ENCODE assay signal across 9 cellular contexts in the genomic region with DNA sequence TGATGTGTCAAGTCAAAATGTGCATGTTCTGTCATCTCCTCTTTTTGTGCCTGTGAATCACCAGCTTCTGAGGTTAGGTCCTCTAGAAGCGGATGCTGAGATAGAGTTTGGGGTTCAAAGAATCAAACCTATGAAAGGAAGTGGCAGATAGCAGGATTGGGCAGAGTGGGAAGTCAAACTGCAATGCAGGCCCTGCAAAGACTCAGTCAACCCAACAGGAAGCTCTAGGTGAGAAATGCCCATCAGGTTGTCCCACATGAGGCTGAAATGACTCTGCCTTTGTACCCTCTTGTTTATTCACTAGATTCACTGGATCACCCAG. TPM values are rescaled to one million over a fixed set of nuclear protein-coding genes. Genes with fewer than 3 reads are reported as not detected.
DNase-seq lines count a peak whose midpoint lies in the region; ATAC-seq and TF ChIP-seq lines count a peak whose summit lies in the region.
"Had no signal": no experiment of that assay in that cellular context is flagged by ENCODE, and none has a peak within 500 bp of the region (broad histone marks: within the 10 kb centered on the region; RNA-seq: fewer than 3 reads in every experiment).

No MANE protein-coding gene starts in this region.

- H3K27me3 ChIP-seq in smooth muscle cell (ENCODE audit: low read depth), result no peaks in the 10 kb centered on the region
- H3K27me3 ChIP-seq in suprapubic skin, result no peaks in the 10 kb centered on the region
- H3K27me3 ChIP-seq in psoas muscle (ENCODE audit: insufficient read depth in 3 of 3, low read length in 2 of 3), result no peaks in the 10 kb centered on the region

- H3K27ac ChIP-seq in smooth muscle cell (ENCODE audit: low read depth) (peak overlapping the region; percentile 46), suprapubic skin (no peak overlapping the region), psoas muscle (no peak overlapping the region)

- CTCF ChIA-PET in GM10248 (lab: Yijun Ruan, JAX), result interaction anchor here (0.8 to 1.6 kb wide), 3 partner anchors 8 to 240 kb away, joined by 3 read pairs; no protein-coding TSS in a partner anchor

- no peak for TF ChIP-seq POLR2A in suprapubic skin (IDR thresholded peaks at IDR 0.05)

- no peak overlapping the region for H2AFZ ChIP-seq in smooth muscle cell (ENCODE audit: low read depth)

- no peaks in the 10 kb centered on the region for H3K36me3 ChIP-seq in smooth muscle cell (ENCODE audit: low read depth)
- H3K36me3 ChIP-seq in suprapubic skin, result no peaks in the 10 kb centered on the region
- no peaks in the 10 kb centered on the region for H3K36me3 ChIP-seq in psoas muscle (ENCODE audit: insufficient read depth in 1 of 2, low read depth in 1 of 2)

- WGBS in smooth muscle cell (ENCODE audit: low lambda C conversion rate), result 79% methylated on average over 1 of the region's 1 CpG
- 82% methylated on average over 1 of the region's 1 CpG for WGBS in suprapubic skin
- 86 to 100% (median 93%) methylated on average over 1 of the region's 1 CpG for WGBS in psoas muscle, 3 donors

- POLR2A ChIA-PET in GM10248 (lab: Yijun Ruan, JAX), result interaction anchor here (0.7 kb wide), 1 partner anchor 59 kb away, joined by 3 read pairs; a partner anchor contains a TSS

- TF ChIP-seq EP300 in suprapubic skin (IDR thresholded peaks at IDR 0.05), result no peak

- intact Hi-C loops in psoas muscle (cut with DNase I), result no loop called here

- H3F3A ChIP-seq in smooth muscle cell (ENCODE audit: low read depth), result no peaks in the 10 kb centered on the region

- ATAC-seq in HG02571 (IDR thresholded peaks at IDR 0.05; ENCODE audit: unreplicated experiment) (no peak), psoas muscle (no peak)

- DNase-seq in GM10248 (ENCODE audit: extremely low spot score), result peak; percentile 22
- DNase-seq in HT1080 (ENCODE audit: low read depth), result peak; percentile 91
- DNase-seq in activated T-cell treated with anti-CD3 and anti-CD28 coated beads for 48 hours (ENCODE audit: low read depth), result peak; percentile 40
- no peak for DNase-seq in smooth muscle cell (lab: John Stamatoyannopoulos, UW; ENCODE audit: unreplicated experiment)
- no peak for DNase-seq in suprapubic skin (ENCODE audit: low spot score in 2 of 2)
- DNase-seq in DMS 273 (lab: John Stamatoyannopoulos, UW; ENCODE audit: unreplicated experiment), result no peak
- DNase-seq in psoas muscle, result no peak
- DNase-seq: NCI-H1048 had no signal

- H3K4me1 ChIP-seq in smooth muscle cell (ENCODE audit: low read depth) (no peaks in the 10 kb centered on the region), suprapubic skin (no peaks in the 10 kb centered on the region), psoas muscle (peaks cover 4% of the 10 kb centered on the region)

- H4K20me1 ChIP-seq in smooth muscle cell (ENCODE audit: low read depth), result no peaks in the 10 kb centered on the region

- no peaks in the 10 kb centered on the region for H3K79me2 ChIP-seq in smooth muscle cell (ENCODE audit: low read depth)

- H3K4me2 ChIP-seq in smooth muscle cell, result no peak overlapping the region

- no peak for TF ChIP-seq CTCF in GM10248 (IDR thresholded peaks at IDR 0.05; ENCODE audit: control extremely low read depth, extremely low read depth, low read depth, missing control alignments)
- no peak for TF ChIP-seq CTCF in smooth muscle cell (IDR thresholded peaks at IDR 0.05; ENCODE audit: borderline replicate concordance, insufficient read depth, poor library complexity, severe bottlenecking)
- TF ChIP-seq CTCF in suprapubic skin (IDR thresholded peaks at IDR 0.05), result no peak
- TF ChIP-seq CTCF in psoas muscle (IDR thresholded peaks at IDR 0.05), result no peak

- H3K9me3 ChIP-seq in smooth muscle cell (replicated peaks; ENCODE audit: low read depth), result no peaks in the 10 kb centered on the region
- H3K9me3 ChIP-seq in suprapubic skin, result no peaks in the 10 kb centered on the region
- no peaks in the 10 kb centered on the region for H3K9me3 ChIP-seq in psoas muscle

- H3K4me3 ChIP-seq in smooth muscle cell (no peak overlapping the region), suprapubic skin (no peak overlapping the region), psoas muscle (no peak overlapping the region)

- H3K9ac ChIP-seq in smooth muscle cell (ENCODE audit: low read depth), result no peak overlapping the region

RNA-seq across cellular contexts. Expression of a gene that starts 4.5 kb away (rescaled TPM):
- 7.4 and 8.4 TPM in 2 replicates for total RNA-seq in HT1080 (2014; rRNA removed; shearing (Covaris generic))
- 14.0 and 15.8 TPM in 2 replicates for polyA plus RNA-seq in HT1080 (2015; cell fraction: cytosol; rRNA removed)
- polyA plus RNA-seq in HT1080 (2015; cell fraction: nucleus; rRNA removed), result 19.2 and 22.5 TPM in 2 replicates
- 18.6 and 28.4 TPM in 2 replicates for total RNA-seq in smooth muscle cell
- 14.5 and 14.6 TPM in 2 replicates for polyA plus RNA-seq in smooth muscle cell
- total RNA-seq in suprapubic skin, result 10 to 100 TPM; 15.3 to 19.4 (median 18.0) TPM
- total RNA-seq in psoas muscle, result 10 to 100 TPM; 15.5 to 26.2 (median 21.3) TPM
- polyA plus RNA-seq in psoas muscle, result 10 to 100 TPM; 10.6 to 29.1 (median 12.6) TPM

RNA-seq across cellular contexts. Expression of a gene that starts 54.1 kb away (rescaled TPM):
- 31.2 and 33.0 TPM in 2 replicates for total RNA-seq in HT1080 (2014; rRNA removed; shearing (Covaris generic))
- 18.5 and 18.9 TPM in 2 replicates for polyA plus RNA-seq in HT1080 (2015; cell fraction: cytosol; rRNA removed)
- 57.4 and 75.3 TPM in 2 replicates for polyA plus RNA-seq in HT1080 (2015; cell fraction: nucleus; rRNA removed)
- total RNA-seq in smooth muscle cell (30.7 and 34.0 TPM in 2 replicates), suprapubic skin (10 to 100 TPM; 24.8 to 63.3 (median 26.4) TPM), psoas muscle (10 to 100 TPM; 20.1 to 29.5 (median 26.4) TPM)
- polyA plus RNA-seq in smooth muscle cell (26.0 and 56.0 TPM in 2 replicates), psoas muscle (10 to 100 TPM; 17.0 to 33.1 (median 27.6) TPM)

RNA-seq across cellular contexts. Expression of a gene that starts 59.0 kb away (rescaled TPM):
- 13.7 and 19.7 TPM in 2 replicates for total RNA-seq in HT1080 (2014; rRNA removed; shearing (Covaris generic))
- polyA plus RNA-seq in HT1080 (2015; cell fraction: cytosol; rRNA removed), result 20.3 and 30.8 TPM in 2 replicates
- polyA plus RNA-seq in HT1080 (2015; cell fraction: nucleus; rRNA removed), result 24.7 and 28.3 TPM in 2 replicates
- total RNA-seq in smooth muscle cell (38.6 and 44.2 TPM in 2 replicates), suprapubic skin (10 to 100 TPM; 16.9 to 18.9 (median 17.5) TPM), psoas muscle (10 to 100 TPM; 19.8 to 23.2 (median 22.6) TPM)
- polyA plus RNA-seq in smooth muscle cell (15.2 and 23.6 TPM in 2 replicates), psoas muscle (10 to 100 TPM in 2 of 3 donors, 1 to 10 TPM in 1; 8.0 to 31.7 (median 10.4) TPM)

Comparison
In these comparisons a context has a peak if more than half of its experiments do, and no peak if none do; other contexts are left out.
1. DNase-seq: peak in GM10248 (single experiment), HT1080 (single experiment) and activated T-cell treated with anti-CD3 and anti-CD28 coated beads for 48 hours (single experiment); none in smooth muscle cell (single experiment), suprapubic skin (0 of 2), DMS 273 (single experiment) and psoas muscle (0 of 2).